ENCODE assay signal across 18 cellular contexts in the genomic region with DNA sequence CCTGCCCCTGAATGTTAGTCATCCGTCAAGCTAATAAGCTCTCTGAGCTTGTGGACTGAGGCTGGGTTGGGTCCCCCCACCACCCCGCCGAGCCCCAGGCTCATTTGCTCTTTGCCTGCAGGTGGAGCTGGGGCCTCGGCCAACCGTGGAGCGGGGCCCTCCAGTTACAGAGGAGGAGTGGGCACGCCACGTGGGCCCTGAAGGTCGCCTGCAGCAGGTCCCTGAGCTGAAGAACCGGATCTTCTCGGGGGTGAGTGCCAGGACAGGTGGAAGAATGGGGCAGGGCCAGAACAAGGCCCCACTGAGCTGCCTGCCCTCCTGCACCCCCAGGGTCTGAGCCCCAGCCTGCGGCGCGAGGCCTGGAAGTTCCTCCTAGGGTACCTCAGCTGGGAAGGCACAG. TPM values are rescaled to one million over a fixed set of nuclear protein-coding genes. Genes with fewer than 3 reads are reported as not detected.
A peak's percentile ranks its signal among the peaks of the same experiment; 100 is the strongest.
DNase-seq lines count a peak whose midpoint lies in the region; ATAC-seq, FAIRE-seq and TF ChIP-seq lines count a peak whose summit lies in the region.
"Had no signal": no experiment of that assay in that cellular context is flagged by ENCODE, and none has a peak within 500 bp of the region (broad histone marks: within the 10 kb centered on the region; RNA-seq: fewer than 3 reads in every experiment).

No MANE protein-coding gene starts in this region.

- in situ Hi-C loops in HepG2 (cut with HindIII; ENCODE audit: extremely low pct_ligation_motif_present, low pct_unique_long_range_greater_than_20kb) = no loop called here

- no peaks in the 10 kb centered on the region; a peak in 1 of 5 replicates for H3K27me3 ChIP-seq in HepG2 (ENCODE audit: control insufficient read depth in 1 of 2, insufficient read depth in 2 of 2, low read length in 2 of 2)
- H3K27me3 ChIP-seq in right lobe of liver = no peaks in the 10 kb centered on the region
- no peaks in the 10 kb centered on the region for H3K27me3 ChIP-seq in testis
- H3K27me3 ChIP-seq: BLaER1 had no signal

- no peak for DNase-seq in HepG2 (ENCODE audit: low spot score)
- no peak for DNase-seq in right lobe of liver
- peak; percentile 76 for DNase-seq in kidney
- no peak for DNase-seq in stimulated activated effector memory CD8-positive, alpha-beta T cell treated with anti-CD3 and anti-CD28 coated beads, Interleukin-12 subunit alpha, Interleukin-12 subunit beta, amount 100 ng/mL, for 72 hours (ENCODE audit: low spot score in 2 of 2)
- DNase-seq in testis = no peak
- no peak for DNase-seq in MV-4-11 (lab: John Stamatoyannopoulos, UW)
- DNase-seq: CD8-positive, alpha-beta T cell; DMS 273 treated with DMSO at 0.1 percent for 48 hours; DMS53; DND-41; EL; GOT3; H9 had no signal

- H3K4me1 ChIP-seq in HepG2 (ENCODE audit: insufficient read depth, low read length) (peaks cover 21% of the 10 kb centered on the region), right lobe of liver (peaks cover 0 to 7% (median 3%) of the 10 kb centered on the region in 4 donors), kidney (ENCODE audit: control insufficient read depth in 1 of 2, insufficient read depth in 1 of 2, low read depth in 1 of 2, low read length in 2 of 2) (peaks cover 6 to 13% of the 10 kb centered on the region in 2 donors), testis (peaks cover 8% of the 10 kb centered on the region)

- peaks cover 13% of the 10 kb centered on the region for H3K79me2 ChIP-seq in HepG2 (ENCODE audit: insufficient read depth, low read length)

- intact Hi-C loops in HepG2 (cut with micrococcal nuclease; ENCODE audit: unreplicated experiment) = no loop called here
- intact Hi-C loops in right lobe of liver (cut with DNase I) = no loop called here
- intact Hi-C loops in kidney (cut with DNase I) = no loop called here
- intact Hi-C loops in testis (cut with DNase I; ENCODE audit: low total_unique reads) = no loop called here

- 100% methylated on average over 5 of the region's 14 CpGs for WGBS in HepG2 (ENCODE audit: low lambda C conversion rate)
- WGBS in right lobe of liver (ENCODE audit: insufficient coverage, low coverage, low lambda C conversion rate, missing lambda C conversion rate) = no CpG with 5 or more reads among the region's 14 CpGs
- WGBS in testis, 2 donors = 80 to 95% methylated on average over 4 to 14 of the region's 14 CpGs

- peaks cover 23 to 62% of the 10 kb centered on the region in 2 experiments for H3K36me3 ChIP-seq in HepG2 (replicated peaks in 1 of 2; ENCODE audit: control insufficient read depth in 1 of 2, insufficient read depth in 2 of 2, low read length in 2 of 2)
- peaks cover 3 to 68% (median 34%) of the 10 kb centered on the region in 4 donors for H3K36me3 ChIP-seq in right lobe of liver
- H3K36me3 ChIP-seq in kidney (ENCODE audit: control insufficient read depth in 1 of 2, insufficient read depth in 2 of 2, low read length in 2 of 2) = peaks cover 34 to 63% of the 10 kb centered on the region in 2 donors
- peaks cover 4% of the 10 kb centered on the region for H3K36me3 ChIP-seq in testis (ENCODE audit: low read depth, missing control alignments)

- no peak for TF ChIP-seq POLR2A in HepG2 (IDR thresholded peaks at IDR 0.05; ENCODE audit: insufficient read depth in 1 of 2, low read depth in 2 of 2, low read length in 2 of 2)
- no peak for TF ChIP-seq POLR2A in right lobe of liver (IDR thresholded peaks at IDR 0.05)
- no peak for TF ChIP-seq POLR2A in testis (IDR thresholded peaks at IDR 0.05)

- POLR2A ChIA-PET in HepG2 (lab: Yijun Ruan, JAX) = no interaction called here

- TF ChIP-seq CTCF in HepG2 (CRISPR knock-in tag; IDR thresholded peaks at IDR 0.05) (no peak), right lobe of liver (IDR thresholded peaks at IDR 0.05) (no peak), kidney (IDR thresholded peaks at IDR 0.05; ENCODE audit: borderline replicate concordance, extremely low read depth, insufficient read depth) (no peak), testis (IDR thresholded peaks at IDR 0.05) (no peak)

- H3K9me3 Mint-ChIP-seq in stimulated activated effector memory CD8-positive, alpha-beta T cell treated with anti-CD3 and anti-CD28 coated beads, Interleukin-12 subunit alpha, Interleukin-12 subunit beta, amount 100 ng/mL, for 72 hours = no peaks in the 10 kb centered on the region
- H3K9me3 Mint-ChIP-seq: CD8-positive, alpha-beta T cell; H9 had no signal

- peaks cover 43% of the 10 kb centered on the region for H3K4me1 Mint-ChIP-seq in stimulated activated effector memory CD8-positive, alpha-beta T cell treated with anti-CD3 and anti-CD28 coated beads, Interleukin-12 subunit alpha, Interleukin-12 subunit beta, amount 100 ng/mL, for 72 hours

- H3K9me3 ChIP-seq in HepG2 (ENCODE audit: low read length) (no peaks in the 10 kb centered on the region), right lobe of liver (no peaks in the 10 kb centered on the region), kidney (ENCODE audit: control insufficient read depth in 1 of 2, low read length in 2 of 2) (peaks cover 0 to 5% of the 10 kb centered on the region in 2 donors), testis (no peaks in the 10 kb centered on the region)

- no TSS peak for BruUV-seq in HepG2 (replicated peaks; lab: Mats Ljungman, UMichigan)

- ATAC-seq in HepG2 = no peak
- ATAC-seq in right lobe of liver = no peak
- ATAC-seq in stimulated activated effector memory CD8-positive, alpha-beta T cell treated with anti-CD3 and anti-CD28 coated beads, Interleukin-12 subunit alpha, Interleukin-12 subunit beta, amount 100 ng/mL, for 72 hours = no peak
- no peak for ATAC-seq in HG02981 (IDR thresholded peaks at IDR 0.05; ENCODE audit: unreplicated experiment)
- ATAC-seq: A549; CD8-positive, alpha-beta T cell; GM12878 had no signal

- H3K9ac ChIP-seq in HepG2 (ENCODE audit: insufficient read depth, low read depth, low read length) = no peak overlapping the region
- H3K9ac ChIP-seq in kidney (ENCODE audit: low read length in 2 of 2) = no peak overlapping the region
- H3K9ac ChIP-seq: BLaER1 had no signal

- no peak overlapping the region for H2AFZ ChIP-seq in HepG2 (ENCODE audit: low read length)

- TF ChIP-seq EP300 in HepG2 (IDR thresholded peaks at IDR 0.05; ENCODE audit: low read depth in 2 of 2, low read length in 2 of 2) = no peak
- no peak for TF ChIP-seq EP300 in HepG2 (CRISPR knock-in tag; IDR thresholded peaks at IDR 0.05; ENCODE audit: borderline replicate concordance)

- no peak overlapping the region for H3K4me3 ChIP-seq in HepG2 (replicated peaks in 1 of 3; ENCODE audit: insufficient read depth in 1 of 3, low read depth in 2 of 3, low read length in 3 of 3)
- H3K4me3 ChIP-seq in right lobe of liver = no peak overlapping the region
- H3K4me3 ChIP-seq in kidney (ENCODE audit: low read length in 2 of 2) = no peak overlapping the region
- H3K4me3 ChIP-seq in testis = no peak overlapping the region
- H3K4me3 ChIP-seq: A549, BLaER1, GM12878 had no signal

- H3K4me2 ChIP-seq in HepG2 (ENCODE audit: low read depth, low read length) = no peak overlapping the region
- H3K4me2 ChIP-seq: A549 had no signal

- H3K27ac Mint-ChIP-seq in stimulated activated effector memory CD8-positive, alpha-beta T cell treated with anti-CD3 and anti-CD28 coated beads, Interleukin-12 subunit alpha, Interleukin-12 subunit beta, amount 100 ng/mL, for 72 hours = peak overlapping the region; percentile 87
- H3K27ac Mint-ChIP-seq: CD8-positive, alpha-beta T cell; H9 had no signal

- no peak overlapping the region for H3K4me3 Mint-ChIP-seq in stimulated activated effector memory CD8-positive, alpha-beta T cell treated with anti-CD3 and anti-CD28 coated beads, Interleukin-12 subunit alpha, Interleukin-12 subunit beta, amount 100 ng/mL, for 72 hours
- H3K4me3 Mint-ChIP-seq: CD8-positive, alpha-beta T cell; H9 had no signal

- no peak for TF ChIP-seq RAD21 in HepG2 (CRISPR knock-in tag; IDR thresholded peaks at IDR 0.05)

- H3K36me3 Mint-ChIP-seq in stimulated activated effector memory CD8-positive, alpha-beta T cell treated with anti-CD3 and anti-CD28 coated beads, Interleukin-12 subunit alpha, Interleukin-12 subunit beta, amount 100 ng/mL, for 72 hours = no peaks in the 10 kb centered on the region

- peaks cover 5% of the 10 kb centered on the region for H4K20me1 ChIP-seq in HepG2 (ENCODE audit: insufficient read depth, low read length)
- H4K20me1 ChIP-seq: BLaER1 had no signal

- CTCF ChIA-PET in HepG2 (lab: Yijun Ruan, JAX; ENCODE audit: low intra/inter-chr PET ratio, low total read pairs) = no interaction called here

- FAIRE-seq in HepG2 (lab: Jason Lieb, UNC) (no peak), kidney (lab: Jason Lieb, UNC) (no peak)
- FAIRE-seq: A549, GM12878 had no signal

- H3K27ac ChIP-seq in HepG2 (ENCODE audit: extremely low read length, insufficient read depth, low read length) (no peak overlapping the region), right lobe of liver (no peak overlapping the region), kidney (ENCODE audit: low read depth in 2 of 2, low read length in 2 of 2) (no peak overlapping the region), testis (no peak overlapping the region)
- H3K27ac ChIP-seq: 22Rv1, A549 had no signal

RNA-seq across cellular contexts. Expression of a gene that starts 5.1 kb away (rescaled TPM):
- total RNA-seq in HepG2 (2016; rRNA removed; fragmentation: Illumina TruSeq; extraction: Trizol) = 3.6 and 9.7 TPM in 2 replicates
- total RNA-seq in HepG2 (2016; cell fraction: cytosol; rRNA removed; fragmentation: Illumina TruSeq; extraction: Trizol; ENCODE audit: low read depth) = 3.6 and 4.6 TPM in 2 replicates
- total RNA-seq in HepG2 (2016; cell fraction: insoluble cytoplasmic fraction; rRNA removed; fragmentation: Illumina TruSeq; extraction: Trizol) = 4.5 and 10.0 TPM in 2 replicates
- total RNA-seq in HepG2 (2016; cell fraction: membrane; rRNA removed; fragmentation: Illumina TruSeq; extraction: Trizol) = 7.6 and 8.5 TPM in 2 replicates
- 8.6 and 13.7 TPM in 2 replicates for total RNA-seq in HepG2 (2016; cell fraction: nucleus; rRNA removed; fragmentation: Illumina TruSeq; extraction: Trizol)
- polyA plus RNA-seq in HepG2 (2011; rRNA removed) = 16.9 and 21.6 TPM in 2 replicates
- 7.9 and 12.0 TPM in 2 replicates for polyA plus RNA-seq in HepG2 (2011; cell fraction: cytosol; rRNA removed)
- polyA plus RNA-seq in HepG2 (2011; cell fraction: nucleus; rRNA removed) = 83.8 and 108 TPM in 2 replicates
- 19.0 and 23.3 TPM in 2 replicates for polyA plus RNA-seq in HepG2 (2012)
- 4.7 and 5.1 TPM in 2 replicates for polyA plus RNA-seq in HepG2 (2016; cell fraction: cytosol; fragmentation: Illumina TruSeq; extraction: Trizol; ENCODE audit: low read depth)
- polyA plus RNA-seq in HepG2 (2016; cell fraction: insoluble cytoplasmic fraction; fragmentation: Illumina TruSeq; extraction: Trizol; ENCODE audit: low read depth) = 10.7 and 15.1 TPM in 2 replicates
- polyA plus RNA-seq in HepG2 (2016; cell fraction: membrane; fragmentation: Illumina TruSeq; extraction: Trizol; ENCODE audit: low read depth) = 9.3 and 10.8 TPM in 2 replicates
- 45.7 and 46.6 TPM in 2 replicates for polyA plus RNA-seq in HepG2 (2016; cell fraction: nucleus; fragmentation: Illumina TruSeq; extraction: Trizol; ENCODE audit: insufficient read depth, low read depth)
- polyA minus RNA-seq in HepG2 (2011; rRNA and poly(A)+ RNA removed; ENCODE audit: low replicate concordance) = 14.8 and 17.4 TPM in 2 replicates
- polyA minus RNA-seq in HepG2 (2011; cell fraction: cytosol; rRNA and poly(A)+ RNA removed) = 9.8 and 11.2 TPM in 2 replicates
- 16.0 and 24.2 TPM in 2 replicates for polyA minus RNA-seq in HepG2 (2011; cell fraction: nucleus; rRNA and poly(A)+ RNA removed)
- 10 to 100 TPM; 12.6 to 38.1 (median 27.8) TPM for total RNA-seq in right lobe of liver
- 43.6 TPM for total RNA-seq in kidney
- 34.8 TPM for polyA plus RNA-seq in kidney (ENCODE audit: insufficient read depth, low read depth, low replicate concordance)
- 10 to 100 TPM; 47.2 to 49.1 TPM for total RNA-seq in testis
- 31.1 TPM for polyA plus RNA-seq in testis (ENCODE audit: insufficient read depth, low read depth, low replicate concordance)

RNA-seq across cellular contexts. Expression of a gene that starts 5.5 kb away (rescaled TPM):
- total RNA-seq in HepG2 (2016; rRNA removed; fragmentation: Illumina TruSeq; extraction: Trizol) (10.9 and 13.5 TPM in 2 replicates), right lobe of liver (10 to 100 TPM; 18.2 to 27.0 (median 22.4) TPM), kidney (33.7 TPM), testis (10 to 100 TPM; 35.0 to 35.7 TPM)
- 6.3 and 7.3 TPM in 2 replicates for total RNA-seq in HepG2 (2016; cell fraction: cytosol; rRNA removed; fragmentation: Illumina TruSeq; extraction: Trizol; ENCODE audit: low read depth)
- 10.3 and 14.9 TPM in 2 replicates for total RNA-seq in HepG2 (2016; cell fraction: insoluble cytoplasmic fraction; rRNA removed; fragmentation: Illumina TruSeq; extraction: Trizol)
- total RNA-seq in HepG2 (2016; cell fraction: membrane; rRNA removed; fragmentation: Illumina TruSeq; extraction: Trizol) = 14.8 and 16.5 TPM in 2 replicates
- 12.4 and 13.6 TPM in 2 replicates for total RNA-seq in HepG2 (2016; cell fraction: nucleus; rRNA removed; fragmentation: Illumina TruSeq; extraction: Trizol)
- polyA plus RNA-seq in HepG2 (2011; rRNA removed) (27.8 and 30.0 TPM in 2 replicates), kidney (ENCODE audit: insufficient read depth, low read depth, low replicate concordance) (47.2 TPM), testis (ENCODE audit: insufficient read depth, low read depth, low replicate concordance) (42.8 TPM)
- 29.0 and 32.7 TPM in 2 replicates for polyA plus RNA-seq in HepG2 (2011; cell fraction: cytosol; rRNA removed)
- polyA plus RNA-seq in HepG2 (2011; cell fraction: nucleus; rRNA removed) = 56.2 and 76.4 TPM in 2 replicates
- 19.5 and 19.7 TPM in 2 replicates for polyA plus RNA-seq in HepG2 (2012)
- 22.7 and 24.3 TPM in 2 replicates for polyA plus RNA-seq in HepG2 (2016; cell fraction: cytosol; fragmentation: Illumina TruSeq; extraction: Trizol; ENCODE audit: low read depth)
- polyA plus RNA-seq in HepG2 (2016; cell fraction: insoluble cytoplasmic fraction; fragmentation: Illumina TruSeq; extraction: Trizol; ENCODE audit: low read depth) = 43.5 and 52.7 TPM in 2 replicates
- polyA plus RNA-seq in HepG2 (2016; cell fraction: membrane; fragmentation: Illumina TruSeq; extraction: Trizol; ENCODE audit: low read depth) = 46.7 and 51.1 TPM in 2 replicates
- polyA plus RNA-seq in HepG2 (2016; cell fraction: nucleus; fragmentation: Illumina TruSeq; extraction: Trizol; ENCODE audit: insufficient read depth, low read depth) = 55.9 and 59.4 TPM in 2 replicates
- 25.3 and 37.7 TPM in 2 replicates for polyA minus RNA-seq in HepG2 (2011; rRNA and poly(A)+ RNA removed; ENCODE audit: low replicate concordance)
- polyA minus RNA-seq in HepG2 (2011; cell fraction: cytosol; rRNA and poly(A)+ RNA removed) = 13.0 and 14.0 TPM in 2 replicates
- 21.9 and 22.5 TPM in 2 replicates for polyA minus RNA-seq in HepG2 (2011; cell fraction: nucleus; rRNA and poly(A)+ RNA removed)

RNA-seq across cellular contexts. Expression of a gene that starts 14.0 kb away (rescaled TPM):
- total RNA-seq in HepG2 (2016; rRNA removed; fragmentation: Illumina TruSeq; extraction: Trizol) = not detected in 2 replicates
- not detected in 2 replicates for total RNA-seq in HepG2 (2016; cell fraction: cytosol; rRNA removed; fragmentation: Illumina TruSeq; extraction: Trizol; ENCODE audit: low read depth)
- 0.18 and 0.30 TPM in 2 replicates for total RNA-seq in HepG2 (2016; cell fraction: insoluble cytoplasmic fraction; rRNA removed; fragmentation: Illumina TruSeq; extraction: Trizol)
- not detected in 2 replicates for total RNA-seq in HepG2 (2016; cell fraction: membrane; rRNA removed; fragmentation: Illumina TruSeq; extraction: Trizol)
- not detected in 2 replicates for total RNA-seq in HepG2 (2016; cell fraction: nucleus; rRNA removed; fragmentation: Illumina TruSeq; extraction: Trizol)
- not detected in 2 replicates for polyA plus RNA-seq in HepG2 (2011; rRNA removed)
- polyA plus RNA-seq in HepG2 (2011; cell fraction: cytosol; rRNA removed) = 0.08 TPM in 1 of 2 replicates, not detected in the other
- polyA plus RNA-seq in HepG2 (2011; cell fraction: nucleus; rRNA removed) = 0.16 and 0.28 TPM in 2 replicates
- polyA plus RNA-seq in HepG2 (2012) = 0.50 TPM in 1 of 2 replicates, not detected in the other
- polyA plus RNA-seq in HepG2 (2016; cell fraction: cytosol; fragmentation: Illumina TruSeq; extraction: Trizol; ENCODE audit: low read depth) = 0.29 TPM in 1 of 2 replicates, not detected in the other
- not detected in 2 replicates for polyA plus RNA-seq in HepG2 (2016; cell fraction: insoluble cytoplasmic fraction; fragmentation: Illumina TruSeq; extraction: Trizol; ENCODE audit: low read depth)
- polyA plus RNA-seq in HepG2 (2016; cell fraction: membrane; fragmentation: Illumina TruSeq; extraction: Trizol; ENCODE audit: low read depth) = not detected in 2 replicates
- not detected in 2 replicates for polyA plus RNA-seq in HepG2 (2016; cell fraction: nucleus; fragmentation: Illumina TruSeq; extraction: Trizol; ENCODE audit: insufficient read depth, low read depth)
- 0.09 TPM in 1 of 2 replicates, not detected in the other for polyA minus RNA-seq in HepG2 (2011; rRNA and poly(A)+ RNA removed; ENCODE audit: low replicate concordance)
- polyA minus RNA-seq in HepG2 (2011; cell fraction: cytosol; rRNA and poly(A)+ RNA removed) = not detected in 2 replicates
- polyA minus RNA-seq in HepG2 (2011; cell fraction: nucleus; rRNA and poly(A)+ RNA removed) = not detected in 2 replicates
- total RNA-seq in right lobe of liver = 1 to 10 TPM in 2 of 6 experiments, under 1 TPM in 1, not detected in 3; 0.56 to 4.2 (median 1.0) TPM
- total RNA-seq in kidney = 12.8 TPM
- 0.82 TPM for polyA plus RNA-seq in kidney (ENCODE audit: insufficient read depth, low read depth, low replicate concordance)
- total RNA-seq in testis = 10 to 100 TPM; 17.1 to 20.4 TPM
- 61.9 TPM for polyA plus RNA-seq in testis (ENCODE audit: insufficient read depth, low read depth, low replicate concordance)

RNA-seq across cellular contexts. Expression of a gene that starts 15.3 kb away (rescaled TPM):
- total RNA-seq in HepG2 (2016; rRNA removed; fragmentation: Illumina TruSeq; extraction: Trizol) = 12.5 and 27.1 TPM in 2 replicates
- total RNA-seq in HepG2 (2016; cell fraction: cytosol; rRNA removed; fragmentation: Illumina TruSeq; extraction: Trizol; ENCODE audit: low read depth) = 15.1 and 16.6 TPM in 2 replicates
- total RNA-seq in HepG2 (2016; cell fraction: insoluble cytoplasmic fraction; rRNA removed; fragmentation: Illumina TruSeq; extraction: Trizol) = 14.0 and 23.3 TPM in 2 replicates
- total RNA-seq in HepG2 (2016; cell fraction: membrane; rRNA removed; fragmentation: Illumina TruSeq; extraction: Trizol) = 10.4 and 12.6 TPM in 2 replicates
- 22.5 and 24.4 TPM in 2 replicates for total RNA-seq in HepG2 (2016; cell fraction: nucleus; rRNA removed; fragmentation: Illumina TruSeq; extraction: Trizol)
- 12.7 and 17.0 TPM in 2 replicates for polyA plus RNA-seq in HepG2 (2011; rRNA removed)
- 6.9 and 10.2 TPM in 2 replicates for polyA plus RNA-seq in HepG2 (2011; cell fraction: cytosol; rRNA removed)
- polyA plus RNA-seq in HepG2 (2011; cell fraction: nucleus; rRNA removed) = 96.1 and 104 TPM in 2 replicates
- 14.4 and 18.2 TPM in 2 replicates for polyA plus RNA-seq in HepG2 (2012)
- 6.4 and 8.2 TPM in 2 replicates for polyA plus RNA-seq in HepG2 (2016; cell fraction: cytosol; fragmentation: Illumina TruSeq; extraction: Trizol; ENCODE audit: low read depth)
- polyA plus RNA-seq in HepG2 (2016; cell fraction: insoluble cytoplasmic fraction; fragmentation: Illumina TruSeq; extraction: Trizol; ENCODE audit: low read depth) = 11.5 and 13.4 TPM in 2 replicates
- 11.3 and 40.2 TPM in 2 replicates for polyA plus RNA-seq in HepG2 (2016; cell fraction: membrane; fragmentation: Illumina TruSeq; extraction: Trizol; ENCODE audit: low read depth)
- polyA plus RNA-seq in HepG2 (2016; cell fraction: nucleus; fragmentation: Illumina TruSeq; extraction: Trizol; ENCODE audit: insufficient read depth, low read depth) = 87.3 and 98.8 TPM in 2 replicates
- polyA minus RNA-seq in HepG2 (2011; rRNA and poly(A)+ RNA removed; ENCODE audit: low replicate concordance) = 16.1 and 37.1 TPM in 2 replicates
- 9.8 and 10.1 TPM in 2 replicates for polyA minus RNA-seq in HepG2 (2011; cell fraction: cytosol; rRNA and poly(A)+ RNA removed)
- polyA minus RNA-seq in HepG2 (2011; cell fraction: nucleus; rRNA and poly(A)+ RNA removed) = 30.5 and 40.2 TPM in 2 replicates
- total RNA-seq in right lobe of liver = 10 to 100 TPM; 21.0 to 37.5 (median 27.9) TPM
- total RNA-seq in kidney = 101 TPM
- 45.5 TPM for polyA plus RNA-seq in kidney (ENCODE audit: insufficient read depth, low read depth, low replicate concordance)
- 100 to 1,000 TPM; 110 to 125 TPM for total RNA-seq in testis
- 45.5 TPM for polyA plus RNA-seq in testis (ENCODE audit: insufficient read depth, low read depth, low replicate concordance)

RNA-seq across cellular contexts. Expression of a gene that starts 31.7 kb away (rescaled TPM):
- 59.4 and 68.5 TPM in 2 replicates for total RNA-seq in HepG2 (2016; rRNA removed; fragmentation: Illumina TruSeq; extraction: Trizol)
- total RNA-seq in HepG2 (2016; cell fraction: cytosol; rRNA removed; fragmentation: Illumina TruSeq; extraction: Trizol; ENCODE audit: low read depth) = 30.7 and 36.0 TPM in 2 replicates
- total RNA-seq in HepG2 (2016; cell fraction: insoluble cytoplasmic fraction; rRNA removed; fragmentation: Illumina TruSeq; extraction: Trizol) = 67.3 and 74.4 TPM in 2 replicates
- total RNA-seq in HepG2 (2016; cell fraction: membrane; rRNA removed; fragmentation: Illumina TruSeq; extraction: Trizol) = 45.7 and 54.4 TPM in 2 replicates
- total RNA-seq in HepG2 (2016; cell fraction: nucleus; rRNA removed; fragmentation: Illumina TruSeq; extraction: Trizol) = 68.2 and 84.3 TPM in 2 replicates
- polyA plus RNA-seq in HepG2 (2011; rRNA removed) = 63.5 and 77.7 TPM in 2 replicates
- 27.3 and 44.2 TPM in 2 replicates for polyA plus RNA-seq in HepG2 (2011; cell fraction: cytosol; rRNA removed)
- 387 and 441 TPM in 2 replicates for polyA plus RNA-seq in HepG2 (2011; cell fraction: nucleus; rRNA removed)
- polyA plus RNA-seq in HepG2 (2012) = 72.7 and 99.0 TPM in 2 replicates
- polyA plus RNA-seq in HepG2 (2016; cell fraction: cytosol; fragmentation: Illumina TruSeq; extraction: Trizol; ENCODE audit: low read depth) = 24.0 and 27.8 TPM in 2 replicates
- polyA plus RNA-seq in HepG2 (2016; cell fraction: insoluble cytoplasmic fraction; fragmentation: Illumina TruSeq; extraction: Trizol; ENCODE audit: low read depth) = 78.0 and 94.4 TPM in 2 replicates
- 34.7 and 37.3 TPM in 2 replicates for polyA plus RNA-seq in HepG2 (2016; cell fraction: membrane; fragmentation: Illumina TruSeq; extraction: Trizol; ENCODE audit: low read depth)
- polyA plus RNA-seq in HepG2 (2016; cell fraction: nucleus; fragmentation: Illumina TruSeq; extraction: Trizol; ENCODE audit: insufficient read depth, low read depth) = 178 and 181 TPM in 2 replicates
- polyA minus RNA-seq in HepG2 (2011; rRNA and poly(A)+ RNA removed; ENCODE audit: low replicate concordance) = 73.5 and 109 TPM in 2 replicates
- 42.8 and 45.1 TPM in 2 replicates for polyA minus RNA-seq in HepG2 (2011; cell fraction: cytosol; rRNA and poly(A)+ RNA removed)
- polyA minus RNA-seq in HepG2 (2011; cell fraction: nucleus; rRNA and poly(A)+ RNA removed) = 69.0 and 75.8 TPM in 2 replicates
- 10 to 100 TPM; 44.4 to 93.0 (median 69.6) TPM for total RNA-seq in right lobe of liver
- total RNA-seq in kidney = 118 TPM
- 235 TPM for polyA plus RNA-seq in kidney (ENCODE audit: insufficient read depth, low read depth, low replicate concordance)
- total RNA-seq in testis = 100 to 1,000 TPM; 257 to 260 TPM
- polyA plus RNA-seq in testis (ENCODE audit: insufficient read depth, low read depth, low replicate concordance) = 235 TPM
